9 cellular contexts compared by ENCODE assay signal in the genomic region with DNA sequence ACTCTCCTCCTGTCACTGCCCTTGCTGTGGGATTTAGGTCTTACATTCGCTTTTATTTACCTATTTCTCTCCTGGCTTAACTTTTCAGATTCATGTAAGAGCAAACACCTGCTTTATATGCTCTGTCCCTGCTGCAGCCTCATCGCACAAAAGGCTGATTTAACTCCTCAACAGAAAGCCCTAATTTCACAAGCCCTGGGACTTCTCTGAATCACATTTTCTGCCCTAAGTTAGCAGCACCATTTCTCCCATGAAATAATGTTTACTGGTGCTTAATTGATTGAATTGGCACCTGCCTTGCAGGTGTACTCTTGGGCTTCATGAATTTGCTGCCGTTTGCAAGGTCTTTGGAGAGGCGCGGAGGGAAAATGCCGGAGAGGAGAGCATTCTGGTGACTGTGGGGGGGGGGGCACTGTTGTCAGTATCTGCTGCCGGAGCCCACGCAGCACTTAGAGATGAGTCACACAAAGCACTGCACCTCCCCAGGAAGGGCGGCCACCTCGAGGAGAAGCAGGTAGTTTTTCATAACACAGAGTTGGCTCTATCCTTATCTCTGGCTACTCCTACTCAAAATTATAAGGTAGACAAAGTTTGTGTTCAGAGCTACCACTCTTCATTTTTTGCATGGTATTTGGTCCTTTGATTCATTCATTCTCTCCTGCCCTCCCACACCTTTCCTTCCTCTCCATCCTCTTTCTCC.
DNase-seq lines count a peak whose midpoint lies in the region; ATAC-seq lines count a peak whose summit lies in the region.
"Had no signal": no experiment of that assay in that cellular context is flagged by ENCODE, and none has a peak within 500 bp of the region (broad histone marks: within the 10 kb centered on the region; RNA-seq: fewer than 3 reads in every experiment).

No MANE protein-coding gene starts in this region.

- DNase-seq in COR-L47 (lab: John Stamatoyannopoulos, UW) (peak; percentile 84), NCI-H128 (lab: John Stamatoyannopoulos, UW; ENCODE audit: unreplicated experiment) (peak; percentile 6), amniotic epithelial cell (ENCODE audit: low read depth) (peak; percentile 48), mucosa of gallbladder (ENCODE audit: low spot score) (peak; percentile 11), T-helper 1 cell (no peak), posterior vena cava (ENCODE audit: low spot score) (no peak)
- DNase-seq in stimulated activated naive CD8-positive, alpha-beta T cell treated with anti-CD3 and anti-CD28 coated beads, Interleukin-15, amount 100 ng/mL, for 72 hours = no peak
- DNase-seq: activated naive CD8-positive, alpha-beta T cell treated with anti-CD3 and anti-CD28 coated beads for 36 hours had no signal

- no peaks in the 10 kb centered on the region for H3K4me1 Mint-ChIP-seq in stimulated activated naive CD8-positive, alpha-beta T cell treated with anti-CD3 and anti-CD28 coated beads, Interleukin-15, amount 100 ng/mL, for 72 hours
- H3K4me1 Mint-ChIP-seq: activated naive CD8-positive, alpha-beta T cell treated with anti-CD3 and anti-CD28 coated beads for 36 hours had no signal

- no peaks in the 10 kb centered on the region for H3K27me3 Mint-ChIP-seq in stimulated activated naive CD8-positive, alpha-beta T cell treated with anti-CD3 and anti-CD28 coated beads, Interleukin-15, amount 100 ng/mL, for 72 hours

- no peak for ATAC-seq in HG02884 (IDR thresholded peaks at IDR 0.05; ENCODE audit: unreplicated experiment)
- no peak for ATAC-seq in stimulated activated naive CD8-positive, alpha-beta T cell treated with anti-CD3 and anti-CD28 coated beads, Interleukin-15, amount 100 ng/mL, for 72 hours

- no peak overlapping the region for H3K27ac Mint-ChIP-seq in stimulated activated naive CD8-positive, alpha-beta T cell treated with anti-CD3 and anti-CD28 coated beads, Interleukin-15, amount 100 ng/mL, for 72 hours
- H3K27ac Mint-ChIP-seq: activated naive CD8-positive, alpha-beta T cell treated with anti-CD3 and anti-CD28 coated beads for 36 hours had no signal

- no peaks in the 10 kb centered on the region for H3K9me3 Mint-ChIP-seq in stimulated activated naive CD8-positive, alpha-beta T cell treated with anti-CD3 and anti-CD28 coated beads, Interleukin-15, amount 100 ng/mL, for 72 hours
- H3K9me3 Mint-ChIP-seq: activated naive CD8-positive, alpha-beta T cell treated with anti-CD3 and anti-CD28 coated beads for 36 hours had no signal

- intact Hi-C loops in posterior vena cava (cut with DNase I) = no loop called here

- no peak overlapping the region for H3K4me3 Mint-ChIP-seq in stimulated activated naive CD8-positive, alpha-beta T cell treated with anti-CD3 and anti-CD28 coated beads, Interleukin-15, amount 100 ng/mL, for 72 hours
- H3K4me3 Mint-ChIP-seq: activated naive CD8-positive, alpha-beta T cell treated with anti-CD3 and anti-CD28 coated beads for 36 hours had no signal

Comparison
In these comparisons a context has a peak if more than half of its experiments do, and no peak if none do; other contexts are left out.
1. DNase-seq: peak in COR-L47 (single experiment), NCI-H128 (single experiment), amniotic epithelial cell (single experiment) and mucosa of gallbladder (single experiment); none in T-helper 1 cell (0 of 5), posterior vena cava (single experiment) and stimulated activated naive CD8-positive, alpha-beta T cell treated with anti-CD3 and anti-CD28 coated beads, Interleukin-15, amount 100 ng/mL, for 72 hours (0 of 2).